13 cellular contexts compared by ENCODE assay signal in the genomic region with DNA sequence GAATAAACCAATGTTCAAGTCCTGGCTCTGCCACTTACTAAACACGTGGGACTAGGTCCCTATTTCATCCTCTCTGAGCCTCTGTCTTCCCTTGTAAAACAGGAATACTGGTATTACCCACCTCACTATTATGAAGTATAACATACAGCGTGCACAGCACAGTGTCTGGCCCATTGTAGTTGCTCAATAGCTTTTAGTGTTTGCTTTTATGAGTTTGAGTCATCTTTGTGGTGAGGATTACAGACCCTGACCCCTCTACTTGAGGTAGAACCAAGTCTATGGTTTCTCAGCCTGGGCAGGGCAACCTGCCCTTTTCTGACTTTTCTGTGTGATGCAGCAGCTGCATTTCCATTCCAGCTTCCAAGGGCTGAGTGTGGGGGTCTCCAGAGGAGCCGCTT. TPM values are rescaled to one million over a fixed set of nuclear protein-coding genes. Genes with fewer than 3 reads are reported as not detected.
DNase-seq lines count a peak whose midpoint lies in the region; ATAC-seq and TF ChIP-seq lines count a peak whose summit lies in the region.
"Had no signal": no experiment of that assay in that cellular context is flagged by ENCODE, and none has a peak within 500 bp of the region (broad histone marks: within the 10 kb centered on the region; RNA-seq: fewer than 3 reads in every experiment).

No MANE protein-coding gene starts in this region.

- no peaks in the 10 kb centered on the region for H3K27me3 ChIP-seq in PC-9 (ENCODE audit: insufficient read depth, low read depth)

- H3K36me3 Mint-ChIP-seq in activated CD8-positive, alpha-beta T cell treated with anti-CD3 and anti-CD28 coated beads for 36 hours (ENCODE audit: low read depth) = no peaks in the 10 kb centered on the region
- H3K36me3 Mint-ChIP-seq in activated CD8-positive, alpha-beta T cell treated with anti-CD3 and anti-CD28 coated beads, Interleukin-2, amount 10 ng/mL, durations not matched to agents 7 days and 5 days (ENCODE audit: low read depth) = no peaks in the 10 kb centered on the region
- no peaks in the 10 kb centered on the region for H3K36me3 Mint-ChIP-seq in stimulated activated memory B cell treated with anti-CD40 and anti-IgM and Interleukin-4, amounts not matched to agents 10 μg/mL and 1 μg/mL and 100 μg/mL, for 72 hours
- H3K36me3 Mint-ChIP-seq: activated naive CD8-positive, alpha-beta T cell had no signal

- H2AFZ ChIP-seq in PC-9 = no peak overlapping the region

- H3K4me1 Mint-ChIP-seq in activated CD8-positive, alpha-beta T cell treated with anti-CD3 and anti-CD28 coated beads for 36 hours (ENCODE audit: low read depth) = peaks cover 10% of the 10 kb centered on the region
- H3K4me1 Mint-ChIP-seq in activated CD8-positive, alpha-beta T cell treated with anti-CD3 and anti-CD28 coated beads, Interleukin-2, amount 10 ng/mL, durations not matched to agents 7 days and 5 days (ENCODE audit: low read depth) = no peaks in the 10 kb centered on the region
- H3K4me1 Mint-ChIP-seq in stimulated activated memory B cell treated with anti-CD40 and anti-IgM and Interleukin-4, amounts not matched to agents 10 μg/mL and 1 μg/mL and 100 μg/mL, for 72 hours = no peaks in the 10 kb centered on the region

- BruUV-seq in PC-9 (replicated peaks; lab: Mats Ljungman, UMichigan) = no TSS peak

- 0 out of 2 replicates have a peak, but pooled peaks cover 6% of the 10 kb centered on the region for H3K9me3 ChIP-seq in PC-9 (ENCODE audit: insufficient read depth, low read depth)

- CTCF ChIA-PET in activated CD8-positive, alpha-beta T cell treated with anti-CD3 and anti-CD28 coated beads for 36 hours (lab: Charles Lee) = interaction anchor here (0.7 to 2.9 kb wide), 2 partner anchors 64 to 180 kb away, joined by 3 to 10 read pairs; no protein-coding TSS in a partner anchor
- CTCF ChIA-PET in activated CD8-positive, alpha-beta T cell treated with anti-CD3 and anti-CD28 coated beads, Interleukin-2, amount 10 ng/mL, durations not matched to agents 7 days and 5 days (lab: Charles Lee) = interaction anchor here (2.4 kb wide), 1 partner anchor 180 kb away, joined by 7 read pairs; no protein-coding TSS in a partner anchor
- CTCF ChIA-PET in PC-9 (lab: Charles Lee) = no interaction called here

- no peak overlapping the region for H3K27ac Mint-ChIP-seq in activated CD8-positive, alpha-beta T cell treated with anti-CD3 and anti-CD28 coated beads for 36 hours
- H3K27ac Mint-ChIP-seq in activated CD8-positive, alpha-beta T cell treated with anti-CD3 and anti-CD28 coated beads, Interleukin-2, amount 10 ng/mL, durations not matched to agents 7 days and 5 days = no peak overlapping the region
- no peak overlapping the region for H3K27ac Mint-ChIP-seq in stimulated activated memory B cell treated with anti-CD40 and anti-IgM and Interleukin-4, amounts not matched to agents 10 μg/mL and 1 μg/mL and 100 μg/mL, for 72 hours
- H3K27ac Mint-ChIP-seq: activated naive CD8-positive, alpha-beta T cell; nephron had no signal

- no peaks in the 10 kb centered on the region for H3K79me2 ChIP-seq in PC-9 (ENCODE audit: low read depth)

- no peak for TF ChIP-seq CTCF in activated CD8-positive, alpha-beta T cell treated with anti-CD3 and anti-CD28 coated beads for 36 hours (IDR thresholded peaks at IDR 0.05)
- no peak for TF ChIP-seq CTCF in PC-9 (conservative IDR thresholded peaks at IDR 0.05)
- TF ChIP-seq CTCF in epithelial cell of proximal tubule (conservative IDR thresholded peaks at IDR 0.05; ENCODE audit: low read depth, low read length) = no peak

- peak; percentile 53 for ATAC-seq in activated CD8-positive, alpha-beta T cell treated with anti-CD3 and anti-CD28 coated beads for 36 hours
- ATAC-seq in activated CD8-positive, alpha-beta T cell treated with anti-CD3 and anti-CD28 coated beads, Interleukin-2, amount 10 ng/mL, durations not matched to agents 7 days and 5 days = no peak
- ATAC-seq in stimulated activated memory B cell treated with anti-CD40 and anti-IgM and Interleukin-4, amounts not matched to agents 10 μg/mL and 1 μg/mL and 100 μg/mL, for 72 hours = peak; percentile 25
- ATAC-seq in HG03039 (IDR thresholded peaks at IDR 0.05; ENCODE audit: unreplicated experiment) = no peak

- DNase-seq in activated CD8-positive, alpha-beta T cell treated with anti-CD3 and anti-CD28 coated beads for 36 hours = no peak
- DNase-seq in activated CD8-positive, alpha-beta T cell treated with anti-CD3 and anti-CD28 coated beads, Interleukin-2, amount 10 ng/mL, durations not matched to agents 7 days and 5 days = no peak
- DNase-seq in PC-9 = peak in 1 of 2 experiments; percentile 75
- peak; percentile 40 for DNase-seq in epithelial cell of proximal tubule (ENCODE audit: low read depth)
- DNase-seq in mucosa of gallbladder (ENCODE audit: low spot score) = no peak
- no peak for DNase-seq in inferior parietal cortex (ENCODE audit: extremely low spot score)
- DNase-seq: activated CD8-positive, alpha-beta memory T cell treated with anti-CD3 and anti-CD28 coated beads for 24 hours; KG1; stimulated activated naive CD4-positive, alpha-beta T cell had no signal

- intact Hi-C loops in activated CD8-positive, alpha-beta T cell treated with anti-CD3 and anti-CD28 coated beads for 36 hours (cut with micrococcal nuclease) = no loop called here
- intact Hi-C loops in PC-9 (cut with micrococcal nuclease; ENCODE audit: unreplicated experiment) = no loop called here

- H3K9me2 ChIP-seq in PC-9 (ENCODE audit: insufficient read depth) = no peaks in the 10 kb centered on the region

- no peaks in the 10 kb centered on the region for H3K36me3 ChIP-seq in PC-9 (ENCODE audit: low read depth)

- peak overlapping the region; percentile 5 for H3K4me2 ChIP-seq in PC-9

- POLR2A ChIA-PET in activated CD8-positive, alpha-beta T cell treated with anti-CD3 and anti-CD28 coated beads for 36 hours (lab: Charles Lee) = interaction anchor here (0.6 kb wide), 1 partner anchor 29 kb away, joined by 4 read pairs; no protein-coding TSS in a partner anchor
- POLR2A ChIA-PET in activated CD8-positive, alpha-beta T cell treated with anti-CD3 and anti-CD28 coated beads, Interleukin-2, amount 10 ng/mL, durations not matched to agents 7 days and 5 days (lab: Charles Lee) = no interaction called here
- POLR2A ChIA-PET in PC-9 (lab: Charles Lee; ENCODE audit: unreplicated experiment) = no interaction called here

- H3K4me1 ChIP-seq in PC-9 (replicated peaks; ENCODE audit: insufficient read depth) = peaks cover 28% of the 10 kb centered on the region

- peaks cover 16% of the 10 kb centered on the region; the same call in 1 of the 2 replicates for H3F3A ChIP-seq in PC-9 (ENCODE audit: insufficient read depth, low read depth)

- H3K4me3 Mint-ChIP-seq in activated CD8-positive, alpha-beta T cell treated with anti-CD3 and anti-CD28 coated beads for 36 hours = no peak overlapping the region
- no peak overlapping the region for H3K4me3 Mint-ChIP-seq in activated CD8-positive, alpha-beta T cell treated with anti-CD3 and anti-CD28 coated beads, Interleukin-2, amount 10 ng/mL, durations not matched to agents 7 days and 5 days
- H3K4me3 Mint-ChIP-seq in stimulated activated memory B cell treated with anti-CD40 and anti-IgM and Interleukin-4, amounts not matched to agents 10 μg/mL and 1 μg/mL and 100 μg/mL, for 72 hours = no peak overlapping the region
- H3K4me3 Mint-ChIP-seq: activated naive CD8-positive, alpha-beta T cell; nephron had no signal

- H3K27ac ChIP-seq in PC-9 = no peak overlapping the region

- H3K9me3 Mint-ChIP-seq in activated CD8-positive, alpha-beta T cell treated with anti-CD3 and anti-CD28 coated beads for 36 hours = no peaks in the 10 kb centered on the region
- H3K9me3 Mint-ChIP-seq in activated CD8-positive, alpha-beta T cell treated with anti-CD3 and anti-CD28 coated beads, Interleukin-2, amount 10 ng/mL, durations not matched to agents 7 days and 5 days (ENCODE audit: insufficient read depth) = no peaks in the 10 kb centered on the region
- H3K9me3 Mint-ChIP-seq in stimulated activated memory B cell treated with anti-CD40 and anti-IgM and Interleukin-4, amounts not matched to agents 10 μg/mL and 1 μg/mL and 100 μg/mL, for 72 hours = peaks cover 4% of the 10 kb centered on the region
- H3K9me3 Mint-ChIP-seq: nephron had no signal

- H3K4me3 ChIP-seq in PC-9 = no peak overlapping the region
- H3K4me3 ChIP-seq in epithelial cell of proximal tubule (ENCODE audit: low read depth, low read length) = no peak overlapping the region

- peaks cover 28% of the 10 kb centered on the region for H3K27me3 Mint-ChIP-seq in activated CD8-positive, alpha-beta T cell treated with anti-CD3 and anti-CD28 coated beads for 36 hours
- peaks cover 41% of the 10 kb centered on the region for H3K27me3 Mint-ChIP-seq in activated CD8-positive, alpha-beta T cell treated with anti-CD3 and anti-CD28 coated beads, Interleukin-2, amount 10 ng/mL, durations not matched to agents 7 days and 5 days (ENCODE audit: low read depth)
- peaks cover 48% of the 10 kb centered on the region for H3K27me3 Mint-ChIP-seq in stimulated activated memory B cell treated with anti-CD40 and anti-IgM and Interleukin-4, amounts not matched to agents 10 μg/mL and 1 μg/mL and 100 μg/mL, for 72 hours

- no peaks in the 10 kb centered on the region for H4K20me1 ChIP-seq in PC-9 (ENCODE audit: insufficient read depth)

RNA-seq across cellular contexts. Expression of gene PRR5L, which starts 16.5 kb away (rescaled TPM):
- total RNA-seq in activated CD8-positive, alpha-beta T cell treated with anti-CD3 and anti-CD28 coated beads for 36 hours = 1 to 10 TPM; 7.0 to 8.1 TPM
- 1 to 10 TPM; 3.4 to 4.5 TPM for total RNA-seq in activated CD8-positive, alpha-beta T cell treated with anti-CD3 and anti-CD28 coated beads, Interleukin-2, amount 10 ng/mL, durations not matched to agents 7 days and 5 days
- total RNA-seq in PC-9 (2021) (4.9 and 5.1 TPM in 2 replicates), epithelial cell of proximal tubule (5.9 and 13.2 TPM in 2 replicates), mucosa of gallbladder (32.7 TPM)

RNA-seq across cellular contexts. Expression of gene COMMD9, which starts 23.4 kb away (rescaled TPM):
- total RNA-seq in activated CD8-positive, alpha-beta T cell treated with anti-CD3 and anti-CD28 coated beads for 36 hours = 10 to 100 TPM; 34.8 to 36.8 TPM
- 10 to 100 TPM; 44.6 to 47.5 TPM for total RNA-seq in activated CD8-positive, alpha-beta T cell treated with anti-CD3 and anti-CD28 coated beads, Interleukin-2, amount 10 ng/mL, durations not matched to agents 7 days and 5 days
- total RNA-seq in PC-9 (2021) = 56.5 and 77.5 TPM in 2 replicates
- 51.8 and 56.7 TPM in 2 replicates for total RNA-seq in epithelial cell of proximal tubule
- total RNA-seq in mucosa of gallbladder = 55.7 TPM

Comparison
In these comparisons a context has a peak if more than half of its experiments do, and no peak if none do; other contexts are left out.
1. ATAC-seq: peak in activated CD8-positive, alpha-beta T cell treated with anti-CD3 and anti-CD28 coated beads for 36 hours (single experiment) and stimulated activated memory B cell treated with anti-CD40 and anti-IgM and Interleukin-4, amounts not matched to agents 10 μg/mL and 1 μg/mL and 100 μg/mL, for 72 hours (single experiment); none in activated CD8-positive, alpha-beta T cell treated with anti-CD3 and anti-CD28 coated beads, Interleukin-2, amount 10 ng/mL, durations not matched to agents 7 days and 5 days (single experiment) and HG03039 (single experiment).